12 cellular contexts compared by ENCODE assay signal in genomic region chr11:72227316-72228228, GRCh38. TPM values are rescaled to one million over a fixed set of nuclear protein-coding genes. Genes with fewer than 3 reads are reported as not detected.
A peak's percentile ranks its signal among the peaks of the same experiment; 100 is the strongest.
DNase-seq lines count a peak whose midpoint lies in the region; ATAC-seq and TF ChIP-seq lines count a peak whose summit lies in the region.
"Had no signal": no experiment of that assay in that cellular context is flagged by ENCODE, and none has a peak within 500 bp of the region (broad histone marks: within the 10 kb centered on the region; RNA-seq: fewer than 3 reads in every experiment).

No MANE protein-coding gene starts in this region.

- DNase-seq in cardiac septum (ENCODE audit: low spot score) (peak; percentile 51), heart left ventricle (no peak), NCI-H774 (lab: John Stamatoyannopoulos, UW) (peak; percentile 95), islet precursor cell (peak; percentile 32), iPS-NIHi11 (ENCODE audit: low spot score) (no peak), psoas muscle (no peak)
- DNase-seq: left ventricle myocardium inferior; stimulated activated CD4-positive, alpha-beta T cell treated with anti-CD3 and anti-CD28 coated beads, Interleukin-4, amount 100 ng/mL, for 1 hour had no signal

- WGBS in heart left ventricle, 4 donors: 72 to 87% (median 83%) methylated on average over 11 to 14 of the region's 14 CpGs
- WGBS in psoas muscle, 3 donors: 57 to 65% (median 63%) methylated on average over 12 to 14 of the region's 14 CpGs

- H3K27me3 ChIP-seq in heart left ventricle: no peaks in the 10 kb centered on the region
- no peaks in the 10 kb centered on the region for H3K27me3 ChIP-seq in psoas muscle (ENCODE audit: insufficient read depth in 3 of 3, low read length in 2 of 3)

- ATAC-seq in heart left ventricle (no peak), GM19328 (IDR thresholded peaks at IDR 0.05; ENCODE audit: unreplicated experiment) (no peak), psoas muscle (no peak), GM21619 (IDR thresholded peaks at IDR 0.05; ENCODE audit: unreplicated experiment) (no peak)
- ATAC-seq: Right ventricle myocardium inferior had no signal

- H3K27ac ChIP-seq in heart left ventricle (no peak overlapping the region), psoas muscle (no peak overlapping the region)
- H3K27ac ChIP-seq: left ventricle myocardium inferior had no signal

- no peaks in the 10 kb centered on the region for H3K9me3 ChIP-seq in heart left ventricle
- no peaks in the 10 kb centered on the region for H3K9me3 ChIP-seq in psoas muscle
- H3K9me3 ChIP-seq: left ventricle myocardium inferior had no signal

- H3K36me3 ChIP-seq in heart left ventricle: peaks cover 0 to 57% (median 53%) of the 10 kb centered on the region in 9 donors
- peaks cover 0 to 55% of the 10 kb centered on the region in 2 donors for H3K36me3 ChIP-seq in psoas muscle (ENCODE audit: insufficient read depth in 1 of 2, low read depth in 1 of 2)

- intact Hi-C loops in cardiac septum (cut with DNase I) (loop anchor here (10.0 kb wide), 1 partner anchor 587 kb away; the partner anchor contains the start of gene ATG16L2), heart left ventricle (cut with DNase I) (loop anchor here in 2 of 10 donors (10.0 kb wide), 2 partner anchors 187 to 213 kb away; no protein-coding TSS in a partner anchor), psoas muscle (cut with DNase I) (no loop called here)

- TF ChIP-seq CTCF in heart left ventricle (IDR thresholded peaks at IDR 0.05): no peak
- no peak for TF ChIP-seq CTCF in psoas muscle (IDR thresholded peaks at IDR 0.05)

- no peak for TF ChIP-seq POLR2A in heart left ventricle (IDR thresholded peaks at IDR 0.05)

- H3K4me3 ChIP-seq in heart left ventricle: no peak overlapping the region
- no peak overlapping the region for H3K4me3 ChIP-seq in psoas muscle
- H3K4me3 ChIP-seq: left ventricle myocardium inferior had no signal

- H3K4me1 ChIP-seq in heart left ventricle (peaks cover 0 to 51% (median 18%) of the 10 kb centered on the region in 12 donors), psoas muscle (peaks cover 12% of the 10 kb centered on the region)

RNA-seq across cellular contexts. Expression of gene INPPL1, which starts 3.0 kb away (rescaled TPM):
- 132 TPM for total RNA-seq in cardiac septum
- total RNA-seq in heart left ventricle: 100 to 1,000 TPM in 5 of 9 donors, 10 to 100 TPM in 4; 94.7 to 146 (median 112) TPM
- polyA plus RNA-seq in heart left ventricle: 10 to 100 TPM; 73.2 to 89.1 TPM
- total RNA-seq in psoas muscle: 100 to 1,000 TPM in 3 of 4 donors, 10 to 100 TPM in 1; 90.7 to 125 (median 121) TPM
- polyA plus RNA-seq in psoas muscle: 10 to 100 TPM; 35.2 to 84.9 (median 60.1) TPM

RNA-seq across cellular contexts. Expression of gene FOLR2, which starts 11.0 kb away (rescaled TPM):
- total RNA-seq in cardiac septum: 11.7 TPM
- 100 to 1,000 TPM in 1 of 9 donors, 10 to 100 TPM in 7, 1 to 10 TPM in 1; 9.6 to 136 (median 18.0) TPM for total RNA-seq in heart left ventricle
- polyA plus RNA-seq in heart left ventricle: 1 to 10 TPM; 5.0 to 6.5 TPM
- total RNA-seq in psoas muscle: 10 to 100 TPM in 2 of 4 donors, 1 to 10 TPM in 2; 5.3 to 14.2 (median 9.4) TPM
- 1 to 10 TPM; 2.9 to 4.5 (median 4.5) TPM for polyA plus RNA-seq in psoas muscle

RNA-seq across cellular contexts. Expression of gene PHOX2A, which starts 16.4 kb away (rescaled TPM):
- total RNA-seq in cardiac septum (not detected), heart left ventricle (not detected), psoas muscle (not detected)
- polyA plus RNA-seq in heart left ventricle (not detected), psoas muscle (under 1 TPM in 1 of 3 donors, not detected in 2; 0.07 TPM)
- total RNA-seq: left ventricle myocardium inferior, Right ventricle myocardium inferior had no signal
- polyA plus RNA-seq: CD14-positive monocyte had no signal

RNA-seq across cellular contexts. Expression of gene FOLR1, which starts 35.6 kb away (rescaled TPM):
- total RNA-seq in cardiac septum (0.22 TPM), heart left ventricle (under 1 TPM in 3 of 9 donors, not detected in 6; 0.21 to 0.79 (median 0.39) TPM), psoas muscle (under 1 TPM in 2 of 4 donors, not detected in 2; 0.22 to 0.36 TPM)
- polyA plus RNA-seq in heart left ventricle (under 1 TPM in 1 of 2 donors, not detected in 1; 0.08 TPM), psoas muscle (not detected)
- polyA plus RNA-seq: CD14-positive monocyte had no signal

Comparison
In these comparisons a context has a peak if more than half of its experiments do, and no peak if none do; other contexts are left out.
1. DNase-seq: peak in cardiac septum (single experiment), NCI-H774 (single experiment) and islet precursor cell (single experiment); none in heart left ventricle (0 of 5), iPS-NIHi11 (single experiment) and psoas muscle (0 of 2).